ENCODE assay signal across 1 cellular context in the genomic region with DNA sequence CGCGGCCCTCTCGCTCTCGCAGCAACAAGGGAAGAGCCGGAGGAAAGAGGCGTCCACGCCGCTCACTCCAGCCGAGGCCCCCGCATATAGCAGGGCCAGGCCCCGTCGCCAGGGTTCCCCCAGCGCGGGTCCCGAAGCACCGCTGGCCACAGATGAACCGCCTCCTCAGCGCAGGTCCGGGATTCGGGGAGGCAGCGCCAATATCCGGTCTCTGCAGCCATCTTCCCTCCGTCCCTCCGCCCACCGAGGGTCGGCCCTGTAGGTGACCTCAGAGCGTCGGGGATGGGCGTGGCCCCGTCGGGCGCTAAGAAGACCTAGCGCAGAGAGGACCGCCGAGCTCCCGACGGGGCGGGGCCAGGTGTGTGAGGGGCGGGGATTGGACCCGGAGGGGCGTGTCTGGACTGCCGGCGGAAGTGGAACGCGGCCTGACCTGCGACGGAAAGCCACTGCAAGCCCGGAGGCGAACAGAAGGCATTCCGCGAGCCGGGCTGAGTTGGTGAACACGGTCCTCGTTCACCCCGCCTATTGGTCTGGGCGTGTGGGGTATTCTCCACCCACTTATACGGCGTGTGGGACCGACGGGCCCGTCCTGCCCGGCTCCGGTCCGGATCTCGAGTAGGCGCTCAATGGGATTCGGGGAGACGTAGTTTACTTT.
TF ChIP-seq lines count a peak whose summit lies in the region.

No MANE protein-coding gene starts in this region.

TF ChIP-seq in HepG2, 621 proteins besides CTCF, POLR2A, EP300 and RAD21 (continued from another document and continues in another):
- TF ChIP-seq, protein P1, sequence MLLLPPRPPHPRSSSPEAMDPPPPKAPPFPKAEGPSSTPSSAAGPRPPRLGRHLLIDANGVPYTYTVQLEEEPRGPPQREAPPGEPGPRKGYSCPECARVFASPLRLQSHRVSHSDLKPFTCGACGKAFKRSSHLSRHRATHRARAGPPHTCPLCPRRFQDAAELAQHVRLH (CRISPR knock-in tag; IDR thresholded peaks at IDR 0.05; ENCODE audit: borderline replicate concordance, low read depth) = 0 out of 2 replicates have a peak, but pooled peaks have one; percentile 14
- peak; percentile 58 for TF ChIP-seq PHF20 (CRISPR knock-in tag; IDR thresholded peaks at IDR 0.05)
- TF ChIP-seq ATF3 (CRISPR knock-in tag; IDR thresholded peaks at IDR 0.05) = no peak
- peak; percentile 68 for TF ChIP-seq ZMAT3 (CRISPR knock-in tag; conservative IDR thresholded peaks at IDR 0.05)
- TF ChIP-seq ZNF282 (IDR thresholded peaks at IDR 0.05; ENCODE audit: partially characterized antibody) = no peak
- peak; percentile 82 for TF ChIP-seq NR2C2 (CRISPR knock-in tag; IDR thresholded peaks at IDR 0.05; ENCODE audit: borderline replicate concordance)
- no peak for TF ChIP-seq TRIM24 (CRISPR knock-in tag; IDR thresholded peaks at IDR 0.05)
- peak; percentile 75 for TF ChIP-seq ZNF777 (CRISPR knock-in tag; IDR thresholded peaks at IDR 0.05)
- no peak for TF ChIP-seq HNRNPK (IDR thresholded peaks at IDR 0.05; ENCODE audit: low read depth, low read length, poor library complexity, severe bottlenecking)
- TF ChIP-seq, protein P2, sequence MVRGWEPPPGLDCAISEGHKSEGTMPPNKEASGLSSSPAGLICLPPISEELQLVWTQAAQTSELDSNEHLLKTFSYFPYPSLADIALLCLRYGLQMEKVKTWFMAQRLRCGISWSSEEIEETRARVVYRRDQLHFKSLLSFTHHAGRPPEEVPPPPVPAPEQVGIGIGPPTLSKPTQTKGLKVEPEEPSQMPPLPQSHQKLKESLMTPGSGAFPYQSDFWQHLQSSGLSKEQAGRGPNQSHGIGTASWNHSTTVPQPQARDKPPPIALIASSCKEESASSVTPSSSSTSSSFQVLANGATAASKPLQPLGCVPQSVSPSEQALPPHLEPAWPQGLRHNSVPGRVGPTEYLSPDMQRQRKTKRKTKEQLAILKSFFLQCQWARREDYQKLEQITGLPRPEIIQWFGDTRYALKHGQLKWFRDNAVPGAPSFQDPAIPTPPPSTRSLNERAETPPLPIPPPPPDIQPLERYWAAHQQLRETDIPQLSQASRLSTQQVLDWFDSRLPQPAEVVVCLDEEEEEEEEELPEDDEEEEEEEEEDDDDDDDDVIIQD (CRISPR knock-in tag; IDR thresholded peaks at IDR 0.05; ENCODE audit: low read depth) = peak; percentile 46; the same call in 1 of the 2 replicates
- TF ChIP-seq ZNF670 (CRISPR knock-in tag; IDR thresholded peaks at IDR 0.05; ENCODE audit: borderline replicate concordance) = 0 out of 2 replicates have a peak, but pooled peaks have one; percentile 32
- no peak for TF ChIP-seq NFKBIZ (CRISPR knock-in tag; IDR thresholded peaks at IDR 0.05)
- no peak for TF ChIP-seq ZNF552 (CRISPR knock-in tag; IDR thresholded peaks at IDR 0.05; ENCODE audit: borderline replicate concordance)
- TF ChIP-seq RNF2 (conservative IDR thresholded peaks at IDR 0.05; ENCODE audit: low read depth) = no peak
- TF ChIP-seq, protein P3, sequence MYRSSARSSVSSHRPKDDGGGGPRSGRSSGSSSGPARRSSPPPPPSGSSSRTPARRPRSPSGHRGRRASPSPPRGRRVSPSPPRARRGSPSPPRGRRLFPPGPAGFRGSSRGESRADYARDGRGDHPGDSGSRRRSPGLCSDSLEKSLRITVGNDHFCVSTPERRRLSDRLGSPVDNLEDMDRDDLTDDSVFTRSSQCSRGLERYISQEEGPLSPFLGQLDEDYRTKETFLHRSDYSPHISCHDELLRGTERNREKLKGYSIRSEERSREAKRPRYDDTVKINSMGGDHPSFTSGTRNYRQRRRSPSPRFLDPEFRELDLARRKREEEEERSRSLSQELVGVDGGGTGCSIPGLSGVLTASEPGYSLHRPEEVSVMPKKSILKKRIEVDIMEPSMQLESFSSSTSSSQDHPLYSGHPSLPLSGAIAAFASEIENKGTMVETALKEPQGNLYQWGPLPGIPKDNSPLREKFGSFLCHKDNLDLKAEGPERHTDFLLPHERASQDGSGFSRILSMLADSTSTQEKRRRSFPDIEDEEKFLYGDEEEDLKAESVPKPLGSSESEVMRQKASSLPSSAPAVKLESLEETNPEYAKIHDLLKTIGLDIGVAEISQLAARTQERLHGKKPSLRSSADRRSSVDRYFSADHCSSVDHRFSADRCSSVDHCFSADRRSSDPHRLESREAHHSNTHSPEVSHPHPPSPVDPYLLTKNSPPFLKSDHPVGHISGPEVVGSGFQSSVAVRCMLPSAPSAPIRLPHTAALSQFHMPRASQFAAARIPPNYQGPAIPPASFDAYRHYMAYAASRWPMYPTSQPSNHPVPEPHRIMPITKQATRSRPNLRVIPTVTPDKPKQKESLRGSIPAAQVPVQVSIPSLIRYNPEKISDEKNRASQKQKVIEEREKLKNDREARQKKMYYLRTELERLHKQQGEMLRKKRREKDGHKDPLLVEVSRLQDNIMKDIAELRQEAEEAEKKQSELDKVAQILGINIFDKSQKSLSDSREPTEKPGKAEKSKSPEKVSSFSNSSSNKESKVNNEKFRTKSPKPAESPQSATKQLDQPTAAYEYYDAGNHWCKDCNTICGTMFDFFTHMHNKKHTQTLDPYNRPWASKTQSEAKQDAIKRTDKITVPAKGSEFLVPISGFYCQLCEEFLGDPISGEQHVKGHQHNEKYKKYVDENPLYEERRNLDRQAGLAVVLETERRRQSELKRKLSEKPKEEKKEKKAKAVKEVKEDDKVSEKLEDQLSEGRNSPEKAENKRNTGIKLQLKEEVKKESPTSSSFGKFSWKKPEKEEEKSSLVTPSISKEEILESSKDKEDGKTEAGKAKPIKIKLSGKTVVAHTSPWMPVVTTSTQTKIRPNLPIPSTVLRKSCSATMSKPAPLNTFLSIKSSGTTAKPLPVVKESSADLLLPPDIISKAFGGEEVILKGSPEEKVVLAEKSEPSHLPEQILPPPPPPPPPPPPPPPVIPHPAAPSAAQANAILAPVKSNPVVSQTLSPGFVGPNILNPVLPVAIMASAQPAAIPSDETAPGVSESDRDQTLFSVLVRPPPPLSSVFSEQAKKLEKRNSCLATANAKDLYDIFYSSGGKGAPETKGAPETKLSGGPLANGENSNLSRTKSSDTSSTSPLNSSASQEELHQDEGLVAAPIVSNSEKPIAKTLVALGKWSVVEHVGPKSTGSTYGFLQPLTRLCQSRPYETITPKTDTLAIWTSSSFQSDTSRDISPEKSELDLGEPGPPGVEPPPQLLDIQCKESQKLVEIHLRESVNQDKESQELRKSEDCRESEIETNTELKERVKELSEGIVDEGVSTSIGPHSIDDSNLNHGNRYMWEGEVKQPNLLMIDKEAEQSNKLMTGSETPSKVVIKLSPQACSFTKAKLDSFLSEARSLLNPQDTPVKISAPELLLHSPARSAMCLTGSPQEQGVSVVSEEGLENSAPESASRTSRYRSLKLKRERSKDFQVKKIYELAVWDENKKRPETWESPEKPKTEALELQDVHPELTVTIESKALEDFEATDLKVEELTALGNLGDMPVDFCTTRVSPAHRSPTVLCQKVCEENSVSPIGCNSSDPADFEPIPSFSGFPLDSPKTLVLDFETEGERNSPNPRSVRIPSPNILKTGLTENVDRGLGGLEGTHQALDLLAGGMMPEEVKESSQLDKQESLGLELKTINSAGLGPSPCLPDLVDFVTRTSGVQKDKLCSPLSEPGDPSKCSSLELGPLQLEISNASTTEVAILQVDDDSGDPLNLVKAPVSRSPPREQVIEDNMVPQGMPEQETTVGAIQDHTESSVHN (CRISPR knock-in tag; IDR thresholded peaks at IDR 0.05) = no peak
- no peak for TF ChIP-seq ZNF143 (CRISPR knock-in tag; IDR thresholded peaks at IDR 0.05)
- no peak; a peak in 1 of 4 replicates for TF ChIP-seq REST (IDR thresholded peaks at IDR 0.05; ENCODE audit: borderline replicate concordance in 1 of 2, low read depth in 1 of 2, low read length in 2 of 2)
- TF ChIP-seq, protein P4, sequence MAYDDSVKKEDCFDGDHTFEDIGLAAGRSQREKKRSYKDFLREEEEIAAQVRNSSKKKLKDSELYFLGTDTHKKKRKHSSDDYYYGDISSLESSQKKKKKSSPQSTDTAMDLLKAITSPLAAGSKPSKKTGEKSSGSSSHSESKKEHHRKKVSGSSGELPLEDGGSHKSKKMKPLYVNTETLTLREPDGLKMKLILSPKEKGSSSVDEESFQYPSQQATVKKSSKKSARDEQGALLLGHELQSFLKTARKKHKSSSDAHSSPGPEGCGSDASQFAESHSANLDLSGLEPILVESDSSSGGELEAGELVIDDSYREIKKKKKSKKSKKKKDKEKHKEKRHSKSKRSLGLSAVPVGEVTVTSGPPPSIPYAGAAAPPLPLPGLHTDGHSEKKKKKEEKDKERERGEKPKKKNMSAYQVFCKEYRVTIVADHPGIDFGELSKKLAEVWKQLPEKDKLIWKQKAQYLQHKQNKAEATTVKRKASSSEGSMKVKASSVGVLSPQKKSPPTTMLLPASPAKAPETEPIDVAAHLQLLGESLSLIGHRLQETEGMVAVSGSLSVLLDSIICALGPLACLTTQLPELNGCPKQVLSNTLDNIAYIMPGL (CRISPR knock-in tag; IDR thresholded peaks at IDR 0.05; ENCODE audit: borderline replicate concordance in 1 of 2, low read depth in 1 of 2) = peak; percentile 67 to 84; a peak in 3 of 4 replicates
- TF ChIP-seq NR2F6 (IDR thresholded peaks at IDR 0.05) = no peak
- peak; percentile 66 for TF ChIP-seq NR2F6 (CRISPR knock-in tag; IDR thresholded peaks at IDR 0.05)
- no peak for TF ChIP-seq PRPF4 (IDR thresholded peaks at IDR 0.05; ENCODE audit: low read depth, low read length, poor library complexity, severe bottlenecking)
- TF ChIP-seq ZKSCAN8 (CRISPR knock-in tag; IDR thresholded peaks at IDR 0.05; ENCODE audit: borderline replicate concordance) = peak; percentile 38; the same call in 1 of the 2 replicates
- peak; percentile 91 for TF ChIP-seq DRAP1 (CRISPR knock-in tag; IDR thresholded peaks at IDR 0.05)
- TF ChIP-seq SALL1 (CRISPR knock-in tag; IDR thresholded peaks at IDR 0.05) = peak; percentile 85
- TF ChIP-seq ZNF766 (CRISPR knock-in tag; IDR thresholded peaks at IDR 0.05; ENCODE audit: borderline replicate concordance) = no peak
- TF ChIP-seq, protein P5, sequence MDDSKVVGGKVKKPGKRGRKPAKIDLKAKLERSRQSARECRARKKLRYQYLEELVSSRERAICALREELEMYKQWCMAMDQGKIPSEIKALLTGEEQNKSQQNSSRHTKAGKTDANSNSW (CRISPR knock-in tag; IDR thresholded peaks at IDR 0.05; ENCODE audit: borderline replicate concordance) = no peak
- TF ChIP-seq POGK (CRISPR knock-in tag; conservative IDR thresholded peaks at IDR 0.05) = 0 out of 2 replicates have a peak, but pooled peaks have one; percentile 64
- TF ChIP-seq, protein P6, sequence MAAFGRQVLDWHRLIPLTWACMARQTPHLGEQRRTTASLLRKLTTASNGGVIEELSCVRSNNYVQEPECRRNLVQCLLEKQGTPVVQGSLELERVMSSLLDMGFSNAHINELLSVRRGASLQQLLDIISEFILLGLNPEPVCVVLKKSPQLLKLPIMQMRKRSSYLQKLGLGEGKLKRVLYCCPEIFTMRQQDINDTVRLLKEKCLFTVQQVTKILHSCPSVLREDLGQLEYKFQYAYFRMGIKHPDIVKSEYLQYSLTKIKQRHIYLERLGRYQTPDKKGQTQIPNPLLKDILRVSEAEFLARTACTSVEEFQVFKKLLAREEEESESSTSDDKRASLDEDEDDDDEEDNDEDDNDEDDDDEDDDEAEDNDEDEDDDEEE (CRISPR knock-in tag; IDR thresholded peaks at IDR 0.05) = peak; percentile 94
- TF ChIP-seq, protein P7, sequence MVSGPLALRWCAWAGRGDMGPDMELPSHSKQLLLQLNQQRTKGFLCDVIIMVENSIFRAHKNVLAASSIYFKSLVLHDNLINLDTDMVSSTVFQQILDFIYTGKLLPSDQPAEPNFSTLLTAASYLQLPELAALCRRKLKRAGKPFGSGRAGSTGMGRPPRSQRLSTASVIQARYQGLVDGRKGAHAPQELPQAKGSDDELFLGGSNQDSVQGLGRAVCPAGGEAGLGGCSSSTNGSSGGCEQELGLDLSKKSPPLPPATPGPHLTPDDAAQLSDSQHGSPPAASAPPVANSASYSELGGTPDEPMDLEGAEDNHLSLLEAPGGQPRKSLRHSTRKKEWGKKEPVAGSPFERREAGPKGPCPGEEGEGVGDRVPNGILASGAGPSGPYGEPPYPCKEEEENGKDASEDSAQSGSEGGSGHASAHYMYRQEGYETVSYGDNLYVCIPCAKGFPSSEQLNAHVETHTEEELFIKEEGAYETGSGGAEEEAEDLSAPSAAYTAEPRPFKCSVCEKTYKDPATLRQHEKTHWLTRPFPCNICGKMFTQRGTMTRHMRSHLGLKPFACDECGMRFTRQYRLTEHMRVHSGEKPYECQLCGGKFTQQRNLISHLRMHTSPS (CRISPR knock-in tag; IDR thresholded peaks at IDR 0.05; ENCODE audit: low read depth) = 0 out of 2 replicates have a peak, but pooled peaks have one; percentile 49
- TF ChIP-seq ZFP36L1 (CRISPR knock-in tag; IDR thresholded peaks at IDR 0.05) = peak; percentile 22
